32 cellular contexts compared by ENCODE assay signal in the genomic region with DNA sequence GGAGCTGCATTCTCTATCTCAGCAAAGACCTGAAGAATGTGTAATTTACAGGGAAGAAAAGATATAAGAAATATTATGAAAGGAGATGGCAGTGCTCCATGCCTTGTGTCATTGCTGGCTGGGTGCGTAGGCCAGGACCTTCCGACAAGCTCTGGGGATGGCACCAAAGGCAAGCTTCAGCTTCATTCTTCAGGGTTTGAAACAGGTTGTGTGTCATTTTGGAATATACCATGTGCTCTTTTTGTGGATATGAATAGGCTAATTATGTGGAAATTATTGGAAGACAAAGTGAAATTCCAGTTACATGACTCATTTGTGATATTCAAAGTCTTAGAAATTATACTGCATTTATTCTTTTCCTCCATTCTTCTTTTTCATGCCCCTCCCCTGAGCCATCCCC. TPM values are rescaled to one million over a fixed set of nuclear protein-coding genes. Genes with fewer than 3 reads are reported as not detected.
DNase-seq lines count a peak whose midpoint lies in the region; ATAC-seq and TF ChIP-seq lines count a peak whose summit lies in the region.
"Had no signal": no experiment of that assay in that cellular context is flagged by ENCODE, and none has a peak within 500 bp of the region (broad histone marks: within the 10 kb centered on the region; RNA-seq: fewer than 3 reads in every experiment).

No MANE protein-coding gene starts in this region.

- H3F3A ChIP-seq in GM23248 (ENCODE audit: insufficient read depth) = peaks cover 14% of the 10 kb centered on the region; the same call in 1 of the 2 replicates

- in situ Hi-C loops in GM23248 (cut with MboI) = no loop called here

- H3K4me3 ChIP-seq in GM23248 (no peak overlapping the region), adipocyte (ENCODE audit: low read length) (no peak overlapping the region), fibroblast of the aortic adventitia (ENCODE audit: low read depth, low read length) (no peak overlapping the region), dorsolateral prefrontal cortex (no peak overlapping the region)
- H3K4me3 ChIP-seq: body of pancreas, GM12878, skin epidermis, upper lobe of left lung had no signal

- H3K9me3 ChIP-seq in GM23248 (ENCODE audit: low read depth) (no peaks in the 10 kb centered on the region), adipocyte (ENCODE audit: control insufficient read depth, low read length) (no peaks in the 10 kb centered on the region)
- H3K9me3 ChIP-seq: body of pancreas, upper lobe of left lung had no signal

- no peak overlapping the region for H3K4me2 ChIP-seq in GM23248 (ENCODE audit: unreplicated experiment)

- DNase-seq in AG08395 (ENCODE audit: low spot score) (peak; percentile 46), GM23248 (peak; percentile 70), adipocyte (ENCODE audit: low read depth) (peak; percentile 47), fibroblast of the aortic adventitia (ENCODE audit: low read depth) (peak; percentile 56), dorsolateral prefrontal cortex (no peak)
- DNase-seq: activated CD4-positive, alpha-beta T cell treated with anti-CD3 and anti-CD28 coated beads, Interleukin-2, amount 50 U/mL, for 4 hours; activated CD8-positive, alpha-beta memory T cell treated with anti-CD3 and anti-CD28 coated beads, Interleukin-2, amount 10 ng/mL, durations not matched to agents 7 days and 5 days; activated gamma-delta T cell treated with Interleukin-2 at 50 U/mL for 16 hours; activated naive CD8-positive, alpha-beta T cell treated with anti-CD3 and anti-CD28 coated beads, Interleukin-2, amount 10 ng/mL, durations not matched to agents 7 days and 5 days; activated T-cell treated with anti-CD3 and anti-CD28 coated beads, Interleukin-2, amount 50 U/mL, for 48 hours; body of pancreas; CD4-positive, alpha-beta T cell; H7; hippocampal formation; left colon; NCI-H1092; NCI-H1694 treated with DMSO at 0.1 percent for 48 hours; NCI-H2171 treated with DMSO at 0.1 percent for 48 hours; NCI-H510A treated with DMSO at 0.1 percent for 48 hours; OCI-M1; retina; stimulated activated naive B cell treated with anti-CD40 and anti-IgM and Interleukin-4, amounts not matched to agents 10 μg/mL and 1 μg/mL and 100 μg/mL, for 72 hours; substantia nigra; upper lobe of left lung had no signal

- 57 to 69% methylated on average over 2 of the region's 2 CpGs for WGBS in GM23248 (ENCODE audit: low coverage in 1 of 2, low lambda C conversion rate in 2 of 2, missing lambda C conversion rate in 2 of 2), 2 experiments

- H3K36me3 ChIP-seq in GM23248 (ENCODE audit: low read depth) (no peaks in the 10 kb centered on the region), adipocyte (ENCODE audit: control insufficient read depth, insufficient read depth, low read length, severe bottlenecking) (no peaks in the 10 kb centered on the region)
- H3K36me3 ChIP-seq: upper lobe of left lung had no signal

- H3K9ac ChIP-seq in GM23248 = no peak overlapping the region
- H3K9ac ChIP-seq in adipocyte (ENCODE audit: low read length) = no peak overlapping the region

- H3K27me3 ChIP-seq in GM23248 (replicated peaks; ENCODE audit: insufficient read depth) = no peaks in the 10 kb centered on the region; the same call in 1 of the 2 replicates
- peaks cover 29% of the 10 kb centered on the region for H3K27me3 ChIP-seq in adipocyte (replicated peaks; ENCODE audit: control insufficient read depth, insufficient read depth, low read length)
- peaks cover 0 to 22% (median 0%) of the 10 kb centered on the region in 45 donors for H3K27me3 ChIP-seq in dorsolateral prefrontal cortex

- peaks cover 4% of the 10 kb centered on the region; the same call in 1 of the 2 replicates for H3K79me2 ChIP-seq in GM23248 (ENCODE audit: insufficient read depth)

- H3K9me2 ChIP-seq in GM23248 (ENCODE audit: insufficient read depth) = no peaks in the 10 kb centered on the region

- H3K27ac ChIP-seq in GM23248 = no peak overlapping the region
- no peak overlapping the region for H3K27ac ChIP-seq in dorsolateral prefrontal cortex
- H3K27ac ChIP-seq: body of pancreas, skin epidermis, upper lobe of left lung had no signal

- H3K4me1 ChIP-seq in GM23248 (ENCODE audit: insufficient read depth) (peaks cover 22% of the 10 kb centered on the region), adipocyte (ENCODE audit: control insufficient read depth, insufficient read depth, low read length) (peaks cover 15% of the 10 kb centered on the region)

- no peak overlapping the region for H2AFZ ChIP-seq in GM23248

- H4K20me1 ChIP-seq in GM23248 (ENCODE audit: insufficient read depth) = no peaks in the 10 kb centered on the region

- ATAC-seq in HG02970 (IDR thresholded peaks at IDR 0.05; ENCODE audit: low FRiP score, unreplicated experiment) (no peak), GM21390 (IDR thresholded peaks at IDR 0.05; ENCODE audit: unreplicated experiment) (no peak), HG02642 (IDR thresholded peaks at IDR 0.05; ENCODE audit: poor library complexity, unreplicated experiment) (no peak)
- ATAC-seq: activated CD4-positive, CD25-positive, alpha-beta regulatory T cell treated with anti-CD3 and anti-CD28 coated beads, Interleukin-2, amount 50 U/mL, for 24 hours; activated CD8-positive, alpha-beta memory T cell treated with anti-CD3 and anti-CD28 coated beads, Interleukin-2, amount 10 ng/mL, durations not matched to agents 7 days and 5 days; body of pancreas; esophagus mucosa; GM12878; left colon; stimulated activated naive B cell treated with anti-CD40 and anti-IgM and Interleukin-4, amounts not matched to agents 10 μg/mL and 1 μg/mL and 100 μg/mL, for 72 hours had no signal

- intact Hi-C loops in dorsolateral prefrontal cortex (cut with DNase I) = no loop called here

- no peak for TF ChIP-seq CTCF in fibroblast of the aortic adventitia (IDR thresholded peaks at IDR 0.05; ENCODE audit: insufficient read depth, low read length)
- no peak for TF ChIP-seq CTCF in dorsolateral prefrontal cortex (IDR thresholded peaks at IDR 0.05 in 54 of 56, conservative IDR thresholded peaks at IDR 0.05 in 2 of 56; ENCODE audit: low read depth in 1 of 56, partially characterized antibody in 56 of 56)

RNA-seq across cellular contexts. Expression of a gene that starts 5.7 kb away (rescaled TPM):
- 31.1 and 35.6 TPM in 2 replicates for total RNA-seq in GM23248 (2014; rRNA removed; shearing (Covaris generic))
- polyA plus RNA-seq in GM23248 (2016; fragmentation: Nextera tagmentation; extraction: Ambion mirVana) = 16.1 and 17.5 TPM in 2 replicates
- total RNA-seq in fibroblast of the aortic adventitia (ENCODE audit: low replicate concordance) (0.08 and 0.45 TPM in 2 replicates), dorsolateral prefrontal cortex (10 to 100 TPM; 22.2 to 74.8 (median 42.9) TPM)
- total RNA-seq: activated CD8-positive, alpha-beta memory T cell treated with anti-CD3 and anti-CD28 coated beads, Interleukin-2, amount 10 ng/mL, durations not matched to agents 7 days and 5 days; activated naive CD8-positive, alpha-beta T cell treated with anti-CD3 and anti-CD28 coated beads, Interleukin-2, amount 10 ng/mL, durations not matched to agents 7 days and 5 days; CD4-positive, alpha-beta T cell; T-helper 2 cell treated with Interferon-gamma antibody and Interleukin-4, amounts not matched to agents 100 ng/mL and 5 ng/mL, for 36 hours had no signal
- polyA plus RNA-seq: GM12878 had no signal

Comparison
In these comparisons a context has a peak if more than half of its experiments do, and no peak if none do; other contexts are left out.
1. DNase-seq: peak in AG08395 (single experiment), GM23248 (single experiment), adipocyte (single experiment) and fibroblast of the aortic adventitia (single experiment); none in dorsolateral prefrontal cortex (0 of 10).
2. RNA of a gene that starts 5.7 kb away (total RNA-seq): 22.2 to 74.8 TPM in dorsolateral prefrontal cortex and 31.1 to 35.6 TPM in GM23248; 0.08 to 0.45 TPM in fibroblast of the aortic adventitia; every median in the first group is over 10 times any median in the second.